ENCODE assay signal across 9 cellular contexts in genomic region chr14:99718031-99718810, GRCh38. TPM values are rescaled to one million over a fixed set of nuclear protein-coding genes. Genes with fewer than 3 reads are reported as not detected.
DNase-seq lines count a peak whose midpoint lies in the region; ATAC-seq and TF ChIP-seq lines count a peak whose summit lies in the region.
"Had no signal": no experiment of that assay in that cellular context is flagged by ENCODE, and none has a peak within 500 bp of the region (broad histone marks: within the 10 kb centered on the region; RNA-seq: fewer than 3 reads in every experiment).

No MANE protein-coding gene starts in this region.

- ATAC-seq in GM18861 (IDR thresholded peaks at IDR 0.05; ENCODE audit: unreplicated experiment) = peak; percentile 93
- ATAC-seq in GM21619 (IDR thresholded peaks at IDR 0.05; ENCODE audit: unreplicated experiment) = peak; percentile 92
- ATAC-seq in HG03442 (IDR thresholded peaks at IDR 0.05; ENCODE audit: unreplicated experiment) = peak; percentile 88
- ATAC-seq in left lobe of liver = no peak
- ATAC-seq: activated T-helper 17 cell treated with anti-CD3 and anti-CD28 coated beads, Interleukin-2, amount 50 U/mL, for 72 hours had no signal

- no peak for TF ChIP-seq CTCF in MCF 10A (IDR thresholded peaks at IDR 0.05; ENCODE audit: unreplicated experiment)

- peak; percentile 34 for DNase-seq in left lobe of liver (ENCODE audit: low spot score)
- DNase-seq in MCF 10A (ENCODE audit: unreplicated experiment) = no peak
- no peak for DNase-seq in NOMO-1 (lab: John Stamatoyannopoulos, UW; ENCODE audit: unreplicated experiment in 2 of 2)
- DNase-seq in NCI-H2196 treated with DMSO at 0.1 percent for 48 hours (lab: John Stamatoyannopoulos, UW; ENCODE audit: unreplicated experiment) = no peak
- DNase-seq: left ventricle myocardium inferior had no signal

- POLR2A ChIA-PET in MCF 10A (lab: Yijun Ruan, JAX) = no interaction called here

- no TSS peak for BruUV-seq in MCF 10A (replicated peaks; lab: Mats Ljungman, UMichigan)

- H3K27ac Mint-ChIP-seq in MCF 10A (ENCODE audit: low read depth, unreplicated experiment) = no peak overlapping the region
- H3K27ac Mint-ChIP-seq: activated T-helper 17 cell treated with anti-CD3 and anti-CD28 coated beads, Interleukin-2, amount 50 U/mL, for 72 hours had no signal

- H3K4me1 Mint-ChIP-seq in MCF 10A (ENCODE audit: insufficient read depth, unreplicated experiment) = no peaks in the 10 kb centered on the region
- H3K4me1 Mint-ChIP-seq: activated T-helper 17 cell treated with anti-CD3 and anti-CD28 coated beads, Interleukin-2, amount 50 U/mL, for 72 hours had no signal

- CTCF ChIA-PET in MCF 10A (lab: Yijun Ruan, JAX) = interaction anchor here (1.0 to 1.1 kb wide), 2 partner anchors 11 to 31 kb away, joined by 3 read pairs; no protein-coding TSS in a partner anchor

- H3K4me3 Mint-ChIP-seq in MCF 10A (ENCODE audit: unreplicated experiment) = no peak overlapping the region
- H3K4me3 Mint-ChIP-seq: activated T-helper 17 cell treated with anti-CD3 and anti-CD28 coated beads, Interleukin-2, amount 50 U/mL, for 72 hours had no signal

- no peaks in the 10 kb centered on the region for H3K36me3 Mint-ChIP-seq in MCF 10A (ENCODE audit: insufficient read depth, unreplicated experiment)

- H3K27me3 Mint-ChIP-seq in MCF 10A (ENCODE audit: insufficient read depth, unreplicated experiment) = no peaks in the 10 kb centered on the region

- no peaks in the 10 kb centered on the region for H3K9me3 Mint-ChIP-seq in MCF 10A (ENCODE audit: unreplicated experiment)
- H3K9me3 Mint-ChIP-seq: activated T-helper 17 cell treated with anti-CD3 and anti-CD28 coated beads, Interleukin-2, amount 50 U/mL, for 72 hours had no signal

- intact Hi-C loops in MCF 10A (cut with micrococcal nuclease) = no loop called here

RNA-seq across cellular contexts. Expression of gene CYP46A1, which starts 34.1 kb away (rescaled TPM):
- total RNA-seq in left lobe of liver = 1.5 TPM
- total RNA-seq in MCF 10A (2022) = 0.20 and 0.30 TPM in 2 replicates
